In genomic region chr16:87358250-87358649, GRCh38 we compare ENCODE assay signal across 28 cellular contexts.
"Had no signal": no experiment of that assay in that cellular context is flagged by ENCODE, and none has a peak within 500 bp of the region (broad histone marks: within the 10 kb centered on the region; RNA-seq: fewer than 3 reads in every experiment).

No MANE protein-coding gene starts in this region.

- H3K36me3 ChIP-seq: ovary had no signal

- FAIRE-seq: endothelial cell of umbilical vein, urothelium cell line had no signal

- H3K27ac ChIP-seq: coronary artery, esophagus muscularis mucosa, lower lobe of right lung, ovary, stomach, thyroid gland had no signal

- H3K27me3 ChIP-seq: esophagus muscularis mucosa, ovary, stomach, thyroid gland had no signal

- H3K9me3 ChIP-seq: esophagus muscularis mucosa, lower lobe of right lung, mucosa of descending colon, ovary, stomach, thyroid gland had no signal

- H3K4me3 ChIP-seq: coronary artery, esophagus muscularis mucosa, lower lobe of right lung, mucosa of descending colon, ovary, stomach, thyroid gland had no signal

- ATAC-seq: lower lobe of right lung; mucosa of descending colon; natural killer cell treated with Interleukin-12 subunit alpha and Interleukin-12 subunit beta and Interleukin-15 and Interleukin-18, amount 100 ng/mL, for 72 hours; sciatic nerve; stimulated activated effector memory CD8-positive, alpha-beta T cell treated with anti-CD3 and anti-CD28 coated beads, Interleukin-12 subunit alpha, Interleukin-12 subunit beta, amount 100 ng/mL, for 72 hours had no signal

- DNase-seq: dermis blood vessel endothelial cell; effector memory CD4-positive, alpha-beta T cell; foreskin melanocyte; hypothalamus; immature natural killer cell; islet precursor cell; kidney glomerular epithelial cell; left ventricle myocardium superior; lower lobe of right lung; naive B cell; nucleus accumbens; ovary; posterior cingulate gyrus; retina; stimulated activated CD4-positive, alpha-beta T cell treated with anti-CD3 and anti-CD28 coated beads, Interleukin-2, amount 100 ng/mL, for 24 hours; stimulated activated CD4-positive, alpha-beta T cell treated with anti-CD3 and anti-CD28 coated beads, Interleukin-4, amount 100 ng/mL, for 24 hours; stimulated activated naive CD4-positive, alpha-beta T cell treated with Interleukin-2 at 50 U/mL for 16 hours; stomach; thyroid gland; trophoblast cell had no signal
